In genomic region chr3:9727041-9727595, GRCh38 we compare ENCODE assay signal across 10 cellular contexts. TPM values are rescaled to one million over a fixed set of nuclear protein-coding genes. Genes with fewer than 3 reads are reported as not detected.
DNase-seq lines count a peak whose midpoint lies in the region; ATAC-seq and TF ChIP-seq lines count a peak whose summit lies in the region.
"Had no signal": no experiment of that assay in that cellular context is flagged by ENCODE, and none has a peak within 500 bp of the region (broad histone marks: within the 10 kb centered on the region; RNA-seq: fewer than 3 reads in every experiment).

No MANE protein-coding gene starts in this region.

- DNase-seq in NCI-H2171 treated with DMSO at 0.1 percent for 48 hours (lab: John Stamatoyannopoulos, UW) (peak; percentile 3), NCI-H2171 (lab: John Stamatoyannopoulos, UW) (no peak), NCI-H526 treated with DMSO at 0.1 percent for 48 hours (lab: John Stamatoyannopoulos, UW) (peak; percentile 22), right lobe of liver (no peak), NCI-H1436 treated with DMSO at 0.1 percent for 48 hours (lab: John Stamatoyannopoulos, UW) (no peak), nucleus accumbens (lab: John Stamatoyannopoulos, UW) (no peak)

- no peak overlapping the region for H3K27ac ChIP-seq in right lobe of liver

- no peaks in the 10 kb centered on the region for H3K27me3 ChIP-seq in right lobe of liver

- ATAC-seq in activated T-helper 17 cell treated with anti-CD3 and anti-CD28 coated beads, Interleukin-2, amount 50 U/mL, for 72 hours (replicated peaks): peak; percentile 11
- no peak for ATAC-seq in right lobe of liver
- no peak for ATAC-seq in GM19035 (IDR thresholded peaks at IDR 0.05; ENCODE audit: unreplicated experiment)

- WGBS in right lobe of liver (ENCODE audit: insufficient coverage, low coverage, low lambda C conversion rate, missing lambda C conversion rate): 6% methylated on average over 8 of the region's 11 CpGs

- peaks cover 0 to under 1% (median 0%) of the 10 kb centered on the region in 4 donors for H3K4me1 ChIP-seq in right lobe of liver

- no peaks in the 10 kb centered on the region for H3K9me3 Mint-ChIP-seq in activated T-helper 17 cell treated with anti-CD3 and anti-CD28 coated beads, Interleukin-2, amount 50 U/mL, for 72 hours
- H3K9me3 Mint-ChIP-seq: brain had no signal

- H3K9me3 ChIP-seq in right lobe of liver: no peaks in the 10 kb centered on the region

- H3K4me1 Mint-ChIP-seq in activated T-helper 17 cell treated with anti-CD3 and anti-CD28 coated beads, Interleukin-2, amount 50 U/mL, for 72 hours: peaks cover 27% of the 10 kb centered on the region

- peak overlapping the region; percentile 61 for H3K4me3 Mint-ChIP-seq in activated T-helper 17 cell treated with anti-CD3 and anti-CD28 coated beads, Interleukin-2, amount 50 U/mL, for 72 hours

- intact Hi-C loops in right lobe of liver (cut with DNase I): no loop called here

- H3K36me3 Mint-ChIP-seq in activated T-helper 17 cell treated with anti-CD3 and anti-CD28 coated beads, Interleukin-2, amount 50 U/mL, for 72 hours (ENCODE audit: low read depth): no peaks in the 10 kb centered on the region
- H3K36me3 Mint-ChIP-seq: brain had no signal

- H3K27me3 Mint-ChIP-seq in activated T-helper 17 cell treated with anti-CD3 and anti-CD28 coated beads, Interleukin-2, amount 50 U/mL, for 72 hours: no peaks in the 10 kb centered on the region

- H3K36me3 ChIP-seq in right lobe of liver: no peaks in the 10 kb centered on the region

- peak overlapping the region; percentile 65 for H3K27ac Mint-ChIP-seq in activated T-helper 17 cell treated with anti-CD3 and anti-CD28 coated beads, Interleukin-2, amount 50 U/mL, for 72 hours

- peak in 3 of 4 donors; percentile 20 to 29 (median 26) for TF ChIP-seq CTCF in right lobe of liver (IDR thresholded peaks at IDR 0.05)

- H3K4me3 ChIP-seq in right lobe of liver: no peak overlapping the region

- no peak for TF ChIP-seq POLR2A in right lobe of liver (IDR thresholded peaks at IDR 0.05)

RNA-seq across cellular contexts. Expression of gene BRPF1, which starts 4.4 kb away (rescaled TPM):
- total RNA-seq in activated T-helper 17 cell treated with anti-CD3 and anti-CD28 coated beads, Interleukin-2, amount 50 U/mL, for 72 hours: 10 to 100 TPM; 22.7 to 31.0 TPM
- total RNA-seq in right lobe of liver: 1 to 10 TPM; 3.5 to 5.4 (median 5.1) TPM

RNA-seq across cellular contexts. Expression of gene OGG1, which starts 22.6 kb away (rescaled TPM):
- 10 to 100 TPM; 37.4 to 52.3 TPM for total RNA-seq in activated T-helper 17 cell treated with anti-CD3 and anti-CD28 coated beads, Interleukin-2, amount 50 U/mL, for 72 hours
- 10 to 100 TPM; 12.3 to 27.8 (median 15.7) TPM for total RNA-seq in right lobe of liver

RNA-seq across cellular contexts. Expression of gene CPNE9, which starts 23.5 kb away (rescaled TPM):
- under 1 TPM; 0.32 to 0.54 TPM for total RNA-seq in activated T-helper 17 cell treated with anti-CD3 and anti-CD28 coated beads, Interleukin-2, amount 50 U/mL, for 72 hours
- total RNA-seq in right lobe of liver: not detected
- total RNA-seq: urinary bladder had no signal

RNA-seq across cellular contexts. Expression of gene CAMK1, which starts 42.6 kb away (rescaled TPM):
- total RNA-seq in activated T-helper 17 cell treated with anti-CD3 and anti-CD28 coated beads, Interleukin-2, amount 50 U/mL, for 72 hours: 10 to 100 TPM; 23.9 to 75.4 TPM
- 10 to 100 TPM; 10.8 to 33.4 (median 24.5) TPM for total RNA-seq in right lobe of liver

Comparison
In these comparisons a context has a peak if more than half of its experiments do, and no peak if none do; other contexts are left out.
1. DNase-seq: peak in NCI-H2171 treated with DMSO at 0.1 percent for 48 hours (single experiment) and NCI-H526 treated with DMSO at 0.1 percent for 48 hours (single experiment); none in NCI-H2171 (single experiment), right lobe of liver (0 of 3), NCI-H1436 treated with DMSO at 0.1 percent for 48 hours (single experiment) and nucleus accumbens (0 of 56).